16 cellular contexts compared by ENCODE assay signal in the genomic region with DNA sequence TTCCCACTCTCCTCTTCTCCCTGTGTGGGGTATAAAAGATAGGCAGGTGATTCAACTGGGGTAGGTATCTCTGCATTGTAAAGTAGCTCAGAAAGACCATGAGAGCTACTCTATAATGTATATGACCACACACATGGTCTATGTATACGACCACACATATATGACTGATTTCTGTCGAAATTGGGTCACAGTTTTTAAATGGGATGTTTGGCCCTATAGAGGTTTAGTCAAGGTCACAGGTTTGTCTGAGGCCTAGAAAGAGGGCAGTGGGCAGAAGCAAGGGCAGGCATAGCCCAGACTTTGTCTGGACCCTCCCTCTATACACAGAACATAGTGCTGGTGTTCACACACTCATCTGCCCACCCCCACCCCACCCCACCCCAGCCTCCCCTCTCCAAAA. TPM values are rescaled to one million over a fixed set of nuclear protein-coding genes. Genes with fewer than 3 reads are reported as not detected.
DNase-seq lines count a peak whose midpoint lies in the region; ATAC-seq and TF ChIP-seq lines count a peak whose summit lies in the region.
"Had no signal": no experiment of that assay in that cellular context is flagged by ENCODE, and none has a peak within 500 bp of the region (broad histone marks: within the 10 kb centered on the region; RNA-seq: fewer than 3 reads in every experiment).

No MANE protein-coding gene starts in this region.

- in situ Hi-C loops in GM13977 (cut with MboI; ENCODE audit: low pct_unique_long_range_greater_than_20kb, low sequenced_read_pairs, unreplicated experiment) = no loop called here

- peaks cover 0 to 8% (median 0%) of the 10 kb centered on the region in 8 donors for H3K9me3 ChIP-seq in spleen
- H3K9me3 ChIP-seq: psoas muscle, thyroid gland had no signal

- no peak for TF ChIP-seq POLR2A in spleen (IDR thresholded peaks at IDR 0.05)

- H3K4me3 ChIP-seq in spleen = no peak overlapping the region
- H3K4me3 ChIP-seq: BLaER1, psoas muscle, thyroid gland had no signal

- 75 to 94% (median 86%) methylated on average over 2 of the region's 2 CpGs for WGBS in spleen, 5 donors

- no peak overlapping the region for H3K27ac ChIP-seq in spleen
- H3K27ac ChIP-seq: BLaER1, psoas muscle, thyroid gland had no signal

- DNase-seq in GM13977 (ENCODE audit: low spot score) (peak; percentile 64), spleen (no peak), T-helper 1 cell (no peak), NCI-H2227 treated with DMSO at 0.1 percent for 48 hours (lab: John Stamatoyannopoulos, UW) (no peak), T1000 (lab: John Stamatoyannopoulos, UW) (no peak)
- DNase-seq: erythroblast, GDM1, H7, KBM-7, psoas muscle, thyroid gland had no signal

- peak; percentile 40 for ATAC-seq in GM19351 (IDR thresholded peaks at IDR 0.05; ENCODE audit: unreplicated experiment)
- peak; percentile 23 for ATAC-seq in HG02798 (IDR thresholded peaks at IDR 0.05; ENCODE audit: poor library complexity, unreplicated experiment)
- ATAC-seq in HG03457 (IDR thresholded peaks at IDR 0.05; ENCODE audit: unreplicated experiment) = peak; percentile 13
- ATAC-seq: Panc1, psoas muscle had no signal

- H3K36me3 ChIP-seq in spleen = no peaks in the 10 kb centered on the region
- H3K36me3 ChIP-seq: BLaER1, thyroid gland had no signal

- TF ChIP-seq CTCF in GM13977 (IDR thresholded peaks at IDR 0.05; ENCODE audit: extremely low read depth, insufficient read depth, missing control alignments) (no peak), spleen (IDR thresholded peaks at IDR 0.05 in 8 of 11, conservative IDR thresholded peaks at IDR 0.05 in 3 of 11) (no peak)

- peaks cover 0 to 84% (median 12%) of the 10 kb centered on the region in 7 donors for H3K27me3 ChIP-seq in spleen (replicated peaks in 1 of 7)
- H3K27me3 ChIP-seq: thyroid gland had no signal

- H3K4me1 ChIP-seq in spleen = peaks cover 0 to 26% (median 17%) of the 10 kb centered on the region in 6 donors
- H3K4me1 ChIP-seq: psoas muscle had no signal

- intact Hi-C loops in spleen (cut with DNase I; ENCODE audit: low total_unique reads) = no loop called here

RNA-seq across cellular contexts. Expression of a gene that starts 4.4 kb away (rescaled TPM):
- total RNA-seq in spleen = 1 to 10 TPM in 6 of 7 donors, under 1 TPM in 1; 0.51 to 6.2 (median 1.5) TPM
- 10 to 100 TPM in 1 of 3 donors, 1 to 10 TPM in 1, under 1 TPM in 1; 0.83 to 11.1 (median 7.7) TPM for polyA plus RNA-seq in spleen

RNA-seq across cellular contexts. Expression of a gene that starts 58.8 kb away (rescaled TPM):
- total RNA-seq in spleen = 10 to 100 TPM; 18.6 to 96.1 (median 27.8) TPM
- polyA plus RNA-seq in spleen = 10 to 100 TPM; 26.9 to 46.7 (median 29.7) TPM
